21 cellular contexts compared by ENCODE assay signal in the genomic region with DNA sequence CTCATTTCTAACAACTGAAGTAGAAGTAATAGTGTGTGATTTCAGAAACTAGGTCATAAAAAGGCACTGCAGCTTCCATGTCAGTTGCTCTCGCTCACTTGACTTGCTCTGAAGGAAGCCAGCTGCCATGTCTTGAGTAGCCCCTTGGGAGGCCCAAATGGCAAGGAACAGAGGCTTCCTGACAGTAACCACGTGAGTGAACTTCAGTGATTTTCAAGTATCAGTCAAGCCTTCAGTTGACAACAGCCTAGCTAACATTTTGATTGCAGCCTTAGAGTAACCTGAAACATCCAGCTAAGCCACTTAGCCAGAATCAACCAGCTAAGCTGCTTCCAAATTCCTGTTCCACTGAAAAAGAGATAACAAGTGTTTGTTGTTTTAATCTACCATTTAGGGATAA. TPM values are rescaled to one million over a fixed set of nuclear protein-coding genes. Genes with fewer than 3 reads are reported as not detected.
A peak's percentile ranks its signal among the peaks of the same experiment; 100 is the strongest.
DNase-seq lines count a peak whose midpoint lies in the region; ATAC-seq and TF ChIP-seq lines count a peak whose summit lies in the region.
"Had no signal": no experiment of that assay in that cellular context is flagged by ENCODE, and none has a peak within 500 bp of the region (broad histone marks: within the 10 kb centered on the region; RNA-seq: fewer than 3 reads in every experiment).

No MANE protein-coding gene starts in this region.

- H3K36me3 Mint-ChIP-seq in stimulated activated effector memory CD8-positive, alpha-beta T cell treated with anti-CD3 and anti-CD28 coated beads, Interleukin-12 subunit alpha, Interleukin-12 subunit beta, amount 100 ng/mL, for 72 hours: no peaks in the 10 kb centered on the region

- intact Hi-C loops in left lung (cut with DNase I): no loop called here

- peaks cover 0 to 17% of the 10 kb centered on the region in 2 donors for H3K4me1 ChIP-seq in left lung

- peak overlapping the region in 1 of 2 donors; percentile 10 for H3K27ac ChIP-seq in left lung
- H3K27ac ChIP-seq: gastroesophageal sphincter, HL-60, ovary had no signal

- no peak overlapping the region for H3K4me3 Mint-ChIP-seq in stimulated activated effector memory CD8-positive, alpha-beta T cell treated with anti-CD3 and anti-CD28 coated beads, Interleukin-12 subunit alpha, Interleukin-12 subunit beta, amount 100 ng/mL, for 72 hours
- H3K4me3 Mint-ChIP-seq: activated naive CD8-positive, alpha-beta T cell treated with anti-CD3 and anti-CD28 coated beads, Interleukin-2, amount 50 U/mL, for 24 hours; CD4-positive, alpha-beta T cell; T-helper 17 cell had no signal

- peak; percentile 45 for DNase-seq in NCI-H1436 (lab: John Stamatoyannopoulos, UW)
- DNase-seq in NCI-H1436 treated with DMSO at 0.1 percent for 48 hours (lab: John Stamatoyannopoulos, UW): no peak
- peak; percentile 5 for DNase-seq in UCSD-AML1 (lab: John Stamatoyannopoulos, UW; ENCODE audit: unreplicated experiment)
- no peak for DNase-seq in left lung
- DNase-seq in stimulated activated effector memory CD8-positive, alpha-beta T cell treated with anti-CD3 and anti-CD28 coated beads, Interleukin-12 subunit alpha, Interleukin-12 subunit beta, amount 100 ng/mL, for 72 hours (ENCODE audit: low spot score in 2 of 2): no peak
- DNase-seq in hepatic stellate cell (ENCODE audit: low spot score): no peak
- DNase-seq in HK-2 (ENCODE audit: unreplicated experiment): no peak
- DNase-seq: 8988T; activated CD4-positive, alpha-beta T cell treated with anti-CD3 and anti-CD28 coated beads for 4 hours; activated naive CD8-positive, alpha-beta T cell treated with anti-CD3 and anti-CD28 coated beads, Interleukin-2, amount 50 U/mL, for 24 hours; activated T-cell treated with anti-CD3 and anti-CD28 coated beads, Interleukin-2, amount 50 U/mL, for 1 hour; CD4-positive, alpha-beta T cell; Karpas-422; NCI-H1694; ovary; RPMI8226; T-helper 17 cell had no signal

- H3K9me3 Mint-ChIP-seq in stimulated activated effector memory CD8-positive, alpha-beta T cell treated with anti-CD3 and anti-CD28 coated beads, Interleukin-12 subunit alpha, Interleukin-12 subunit beta, amount 100 ng/mL, for 72 hours: no peaks in the 10 kb centered on the region
- H3K9me3 Mint-ChIP-seq: CD4-positive, alpha-beta T cell had no signal

- H3K27ac Mint-ChIP-seq in stimulated activated effector memory CD8-positive, alpha-beta T cell treated with anti-CD3 and anti-CD28 coated beads, Interleukin-12 subunit alpha, Interleukin-12 subunit beta, amount 100 ng/mL, for 72 hours: no peak overlapping the region
- H3K27ac Mint-ChIP-seq: activated naive CD8-positive, alpha-beta T cell treated with anti-CD3 and anti-CD28 coated beads, Interleukin-2, amount 50 U/mL, for 24 hours; CD4-positive, alpha-beta T cell; T-helper 17 cell had no signal

- H3K36me3 ChIP-seq in left lung: no peaks in the 10 kb centered on the region
- H3K36me3 ChIP-seq: gastroesophageal sphincter, ovary had no signal

- H3K9me3 ChIP-seq in left lung: no peaks in the 10 kb centered on the region
- H3K9me3 ChIP-seq: gastroesophageal sphincter, ovary had no signal

- no peak overlapping the region for H3K4me3 ChIP-seq in left lung
- H3K4me3 ChIP-seq: gastroesophageal sphincter, GM12878, ovary had no signal

- peaks cover 9% of the 10 kb centered on the region for H3K4me1 Mint-ChIP-seq in stimulated activated effector memory CD8-positive, alpha-beta T cell treated with anti-CD3 and anti-CD28 coated beads, Interleukin-12 subunit alpha, Interleukin-12 subunit beta, amount 100 ng/mL, for 72 hours

- TF ChIP-seq CTCF in left lung (IDR thresholded peaks at IDR 0.05): no peak

- ATAC-seq in left lung (peak; percentile 65), esophagus mucosa (no peak)
- no peak for ATAC-seq in stimulated activated effector memory CD8-positive, alpha-beta T cell treated with anti-CD3 and anti-CD28 coated beads, Interleukin-12 subunit alpha, Interleukin-12 subunit beta, amount 100 ng/mL, for 72 hours
- ATAC-seq: activated naive CD8-positive, alpha-beta T cell treated with anti-CD3 and anti-CD28 coated beads, Interleukin-2, amount 50 U/mL, for 24 hours; GM12878; T-helper 17 cell had no signal

- H3K27me3 ChIP-seq in left lung: no peaks in the 10 kb centered on the region
- H3K27me3 ChIP-seq: gastroesophageal sphincter, ovary had no signal

RNA-seq across cellular contexts. Expression of a gene that starts 26.7 kb away (rescaled TPM):
- 10 to 100 TPM; 12.3 to 17.2 TPM for total RNA-seq in left lung
- 8.8 TPM for total RNA-seq in esophagus mucosa

RNA-seq across cellular contexts. Expression of a gene that starts 26.9 kb away (rescaled TPM):
- total RNA-seq in left lung: 10 to 100 TPM; 14.7 to 16.6 TPM
- 8.2 TPM for total RNA-seq in esophagus mucosa

Comparison
In these comparisons a context has a peak if more than half of its experiments do, and no peak if none do; other contexts are left out.
1. DNase-seq: peak in NCI-H1436 (single experiment) and UCSD-AML1 (single experiment); none in NCI-H1436 treated with DMSO at 0.1 percent for 48 hours (single experiment), left lung (0 of 2), stimulated activated effector memory CD8-positive, alpha-beta T cell treated with anti-CD3 and anti-CD28 coated beads, Interleukin-12 subunit alpha, Interleukin-12 subunit beta, amount 100 ng/mL, for 72 hours (0 of 2), hepatic stellate cell (single experiment) and HK-2 (single experiment).